In genomic region chr3:125280966-125281365, GRCh38 we compare ENCODE assay signal across 10 cellular contexts.
A peak's percentile ranks its signal among the peaks of the same experiment; 100 is the strongest.
DNase-seq lines count a peak whose midpoint lies in the region; ATAC-seq and TF ChIP-seq lines count a peak whose summit lies in the region.
"Had no signal": no experiment of that assay in that cellular context is flagged by ENCODE, and none has a peak within 500 bp of the region (broad histone marks: within the 10 kb centered on the region; RNA-seq: fewer than 3 reads in every experiment).

No MANE protein-coding gene starts in this region.

- CTCF ChIA-PET in A673 (lab: Charles Lee) = interaction anchor here (0.6 to 0.7 kb wide), 2 partner anchors 43 to 158 kb away, joined by 4 to 8 read pairs; no protein-coding TSS in a partner anchor

- peak; percentile 95 for DNase-seq in A673 (ENCODE audit: low spot score)
- peak; percentile 41 for DNase-seq in HFFc6
- DNase-seq in RPMI8226 = peak; percentile 45
- DNase-seq in foreskin melanocyte = peak; percentile 51
- DNase-seq in sciatic nerve (ENCODE audit: low spot score) = no peak
- no peak for DNase-seq in T-helper 1 cell
- DNase-seq in activated T-helper 2 cell treated with anti-CD3 and anti-CD28 coated beads, Interferon-gamma antibody, Interleukin-2, Interleukin-4, amounts not matched to agents 10 μg/mL and 5 μg/mL and 100 μg/mL, durations not matched to agents 14 hours and 24 hours and 36 hours (ENCODE audit: low spot score) = no peak
- DNase-seq: activated CD8-positive, alpha-beta T cell treated with anti-CD3 and anti-CD28 coated beads for 36 hours had no signal

- no TSS peak for BruUV-seq in A673 (replicated peaks; lab: Mats Ljungman, UMichigan)

- H3K4me3 Mint-ChIP-seq in HFFc6 = no peak overlapping the region
- no peak overlapping the region for H3K4me3 Mint-ChIP-seq in activated T-helper 2 cell treated with anti-CD3 and anti-CD28 coated beads, Interferon-gamma antibody, Interleukin-2, Interleukin-4, amounts not matched to agents 10 μg/mL and 5 μg/mL and 100 μg/mL, durations not matched to agents 14 hours and 24 hours and 36 hours (ENCODE audit: low read depth)
- H3K4me3 Mint-ChIP-seq: activated CD8-positive, alpha-beta T cell treated with anti-CD3 and anti-CD28 coated beads for 36 hours had no signal

- H3K4me3 ChIP-seq in A673 (ENCODE audit: low read depth, low read length, poor library complexity, severe bottlenecking) = no peak overlapping the region

- H3K27ac Mint-ChIP-seq in HFFc6 = no peak overlapping the region
- no peak overlapping the region for H3K27ac Mint-ChIP-seq in activated T-helper 2 cell treated with anti-CD3 and anti-CD28 coated beads, Interferon-gamma antibody, Interleukin-2, Interleukin-4, amounts not matched to agents 10 μg/mL and 5 μg/mL and 100 μg/mL, durations not matched to agents 14 hours and 24 hours and 36 hours
- H3K27ac Mint-ChIP-seq: activated CD8-positive, alpha-beta T cell treated with anti-CD3 and anti-CD28 coated beads for 36 hours had no signal

- H3K9me3 ChIP-seq in A673 (ENCODE audit: low read depth, low read length, poor library complexity, severe bottlenecking) = no peaks in the 10 kb centered on the region

- H3K27me3 ChIP-seq in A673 (replicated peaks; ENCODE audit: insufficient read depth, low read depth, low read length, poor library complexity) = no peaks in the 10 kb centered on the region

- POLR2A ChIA-PET in A673 (lab: Charles Lee; ENCODE audit: low non-redundant PET) = no interaction called here

- ATAC-seq in HG02970 (IDR thresholded peaks at IDR 0.05; ENCODE audit: low FRiP score, unreplicated experiment) = no peak
- ATAC-seq in sciatic nerve = no peak
- ATAC-seq: activated CD8-positive, alpha-beta T cell treated with anti-CD3 and anti-CD28 coated beads for 36 hours had no signal

- intact Hi-C loops in A673 (cut with micrococcal nuclease; ENCODE audit: unreplicated experiment) = no loop called here
- intact Hi-C loops in sciatic nerve (cut with DNase I) = no loop called here
- intact Hi-C loops in activated T-helper 2 cell treated with anti-CD3 and anti-CD28 coated beads, Interferon-gamma antibody, Interleukin-2, Interleukin-4, amounts not matched to agents 10 μg/mL and 5 μg/mL and 100 μg/mL, durations not matched to agents 14 hours and 24 hours and 36 hours (cut with micrococcal nuclease) = no loop called here

- H3K36me3 ChIP-seq in A673 (ENCODE audit: insufficient read depth, low read length, poor library complexity, severe bottlenecking) = peaks cover 4% of the 10 kb centered on the region

- no peaks in the 10 kb centered on the region for H3K9me3 Mint-ChIP-seq in HFFc6
- no peaks in the 10 kb centered on the region for H3K9me3 Mint-ChIP-seq in activated T-helper 2 cell treated with anti-CD3 and anti-CD28 coated beads, Interferon-gamma antibody, Interleukin-2, Interleukin-4, amounts not matched to agents 10 μg/mL and 5 μg/mL and 100 μg/mL, durations not matched to agents 14 hours and 24 hours and 36 hours
- H3K9me3 Mint-ChIP-seq: activated CD8-positive, alpha-beta T cell treated with anti-CD3 and anti-CD28 coated beads for 36 hours had no signal

- TF ChIP-seq CTCF in A673 (conservative IDR thresholded peaks at IDR 0.05; ENCODE audit: low read depth, low read length) (no peak), HFFc6 (IDR thresholded peaks at IDR 0.05) (no peak)

- peak overlapping the region; percentile 65 for H3K27ac ChIP-seq in A673 (ENCODE audit: low read depth, low read length, poor library complexity, severe bottlenecking)
- H3K27ac ChIP-seq: C4-2B had no signal

- no peaks in the 10 kb centered on the region for H3K27me3 Mint-ChIP-seq in HFFc6 (ENCODE audit: insufficient read depth)
- no peaks in the 10 kb centered on the region for H3K27me3 Mint-ChIP-seq in activated T-helper 2 cell treated with anti-CD3 and anti-CD28 coated beads, Interferon-gamma antibody, Interleukin-2, Interleukin-4, amounts not matched to agents 10 μg/mL and 5 μg/mL and 100 μg/mL, durations not matched to agents 14 hours and 24 hours and 36 hours (ENCODE audit: low read depth)
- H3K27me3 Mint-ChIP-seq: activated CD8-positive, alpha-beta T cell treated with anti-CD3 and anti-CD28 coated beads for 36 hours had no signal

- peaks cover 65% of the 10 kb centered on the region for H3K4me1 Mint-ChIP-seq in HFFc6 (ENCODE audit: low read depth)
- H3K4me1 Mint-ChIP-seq in activated T-helper 2 cell treated with anti-CD3 and anti-CD28 coated beads, Interferon-gamma antibody, Interleukin-2, Interleukin-4, amounts not matched to agents 10 μg/mL and 5 μg/mL and 100 μg/mL, durations not matched to agents 14 hours and 24 hours and 36 hours (ENCODE audit: low read depth) = peaks cover 4% of the 10 kb centered on the region

- peaks cover 18% of the 10 kb centered on the region for H3K36me3 Mint-ChIP-seq in HFFc6 (ENCODE audit: low read depth)
- peaks cover 42% of the 10 kb centered on the region for H3K36me3 Mint-ChIP-seq in activated T-helper 2 cell treated with anti-CD3 and anti-CD28 coated beads, Interferon-gamma antibody, Interleukin-2, Interleukin-4, amounts not matched to agents 10 μg/mL and 5 μg/mL and 100 μg/mL, durations not matched to agents 14 hours and 24 hours and 36 hours (ENCODE audit: low read depth)

- peaks cover 35% of the 10 kb centered on the region for H3K4me1 ChIP-seq in A673 (ENCODE audit: insufficient read depth, low read length, poor library complexity, severe bottlenecking)

Comparison
In these comparisons a context has a peak if more than half of its experiments do, and no peak if none do; other contexts are left out.
1. DNase-seq: peak in A673 (single experiment), HFFc6 (single experiment), RPMI8226 (single experiment) and foreskin melanocyte (single experiment); none in sciatic nerve (single experiment), T-helper 1 cell (0 of 5) and activated T-helper 2 cell treated with anti-CD3 and anti-CD28 coated beads, Interferon-gamma antibody, Interleukin-2, Interleukin-4, amounts not matched to agents 10 μg/mL and 5 μg/mL and 100 μg/mL, durations not matched to agents 14 hours and 24 hours and 36 hours (single experiment).